Comparison of ENCODE assay signal across 8 cellular contexts in the genomic region with DNA sequence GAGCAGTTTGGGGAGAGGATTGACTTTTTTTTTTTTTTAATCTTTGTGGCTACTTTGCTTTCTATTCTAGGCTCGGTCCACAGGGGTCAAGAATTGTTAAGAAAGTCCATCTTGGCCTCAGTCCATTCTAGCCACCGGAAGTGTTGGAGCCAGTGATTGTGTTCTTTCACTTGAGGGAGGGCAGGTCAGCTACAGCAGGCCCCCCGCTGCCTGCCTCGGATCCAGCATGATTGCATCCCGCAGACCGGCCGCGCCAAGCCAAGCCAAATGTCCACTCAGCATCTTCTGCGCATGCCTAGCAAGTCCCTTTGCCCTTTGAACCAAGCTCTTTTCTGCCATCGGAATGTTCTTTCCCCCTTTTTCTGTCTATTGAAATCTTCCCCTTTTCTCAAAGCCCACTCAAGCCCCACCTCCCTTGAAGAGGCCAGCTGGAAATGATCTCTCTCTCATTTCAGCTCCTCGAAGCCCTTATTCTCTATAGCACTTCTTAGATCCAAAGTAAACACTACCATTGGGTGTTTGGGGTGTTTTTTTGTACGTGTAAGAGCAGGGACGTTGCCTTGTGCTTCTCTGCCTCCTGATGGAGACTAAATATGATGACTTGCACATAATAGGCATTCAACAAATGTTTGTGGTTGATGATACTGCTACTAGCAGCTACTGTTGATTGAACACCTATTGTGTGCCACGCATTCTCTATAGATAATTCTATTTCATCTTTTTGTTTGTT.
DNase-seq lines count a peak whose midpoint lies in the region; TF ChIP-seq lines count a peak whose summit lies in the region.
"Had no signal": no experiment of that assay in that cellular context is flagged by ENCODE, and none has a peak within 500 bp of the region (broad histone marks: within the 10 kb centered on the region; RNA-seq: fewer than 3 reads in every experiment).

No MANE protein-coding gene starts in this region.

- 29 to 56% (median 44%) methylated on average over 11 to 14 of the region's 14 CpGs for WGBS in stomach, 5 donors

- H3K9me3 ChIP-seq in HEK293 (ENCODE audit: control insufficient read depth, insufficient read depth, low read depth, low read length) (no peaks in the 10 kb centered on the region), stomach (no peaks in the 10 kb centered on the region)

- no peak overlapping the region for H3K4me3 ChIP-seq in HEK293 (ENCODE audit: low read depth, low read length)
- no peak overlapping the region for H3K4me3 ChIP-seq in fibroblast of villous mesenchyme (ENCODE audit: low read depth, low read length)
- no peak overlapping the region for H3K4me3 ChIP-seq in stomach

- no peak for TF ChIP-seq CTCF in HEK293 (tag by site-specific recombination; IDR thresholded peaks at IDR 0.05)
- TF ChIP-seq CTCF in fibroblast of villous mesenchyme (IDR thresholded peaks at IDR 0.05; ENCODE audit: insufficient read depth, low read depth, low read length): no peak
- TF ChIP-seq CTCF in stomach (IDR thresholded peaks at IDR 0.05): no peak

- peak; percentile 45 to 76 for DNase-seq in NCI-H524 (lab: John Stamatoyannopoulos, UW)
- peak; percentile 53 for DNase-seq in fibroblast of villous mesenchyme (ENCODE audit: low read depth)
- peak; percentile 65 for DNase-seq in renal cortical epithelial cell (ENCODE audit: low read depth)
- DNase-seq in stomach: no peak
- DNase-seq in SW 1271 (lab: John Stamatoyannopoulos, UW): no peak
- DNase-seq in OCI-M1 (lab: John Stamatoyannopoulos, UW): no peak
- DNase-seq: HCEC 1CT had no signal

- H3K27me3 ChIP-seq in stomach: peaks cover 0 to 5% (median 0%) of the 10 kb centered on the region in 3 donors

- TF ChIP-seq POLR2A in stomach (IDR thresholded peaks at IDR 0.05): no peak

- intact Hi-C loops in stomach (cut with DNase I; ENCODE audit: low total_unique reads): no loop called here

- H3K27ac ChIP-seq in HEK293 (ENCODE audit: extremely low read depth, low read depth, low read length) (no peak overlapping the region), stomach (no peak overlapping the region)

- CTCF ChIA-PET in HEK293 (lab: Yijun Ruan, JAX): interaction anchor here (0.7 kb wide), 2 partner anchors 91 to 566 kb away, joined by 3 read pairs; no protein-coding TSS in a partner anchor

- H3K4me1 ChIP-seq in HEK293 (ENCODE audit: control insufficient read depth, insufficient read depth, low read length): no peaks in the 10 kb centered on the region
- peaks cover 0 to 7% (median 4%) of the 10 kb centered on the region in 4 donors for H3K4me1 ChIP-seq in stomach

- POLR2A ChIA-PET in HEK293 (lab: Yijun Ruan, JAX): no interaction called here

- TF ChIP-seq EP300 in stomach (IDR thresholded peaks at IDR 0.05): no peak

- H3K36me3 ChIP-seq in HEK293 (ENCODE audit: control insufficient read depth in 2 of 2, insufficient read depth in 1 of 2, low read length in 2 of 2) (no peaks in the 10 kb centered on the region), stomach (no peaks in the 10 kb centered on the region)

TF ChIP-seq in HEK293, 187 proteins besides CTCF, POLR2A, EP300 and RAD21:
- no peak for TF ChIP-seq ZNF658 (tag by site-specific recombination; IDR thresholded peaks at IDR 0.05)
- TF ChIP-seq, protein P1, sequence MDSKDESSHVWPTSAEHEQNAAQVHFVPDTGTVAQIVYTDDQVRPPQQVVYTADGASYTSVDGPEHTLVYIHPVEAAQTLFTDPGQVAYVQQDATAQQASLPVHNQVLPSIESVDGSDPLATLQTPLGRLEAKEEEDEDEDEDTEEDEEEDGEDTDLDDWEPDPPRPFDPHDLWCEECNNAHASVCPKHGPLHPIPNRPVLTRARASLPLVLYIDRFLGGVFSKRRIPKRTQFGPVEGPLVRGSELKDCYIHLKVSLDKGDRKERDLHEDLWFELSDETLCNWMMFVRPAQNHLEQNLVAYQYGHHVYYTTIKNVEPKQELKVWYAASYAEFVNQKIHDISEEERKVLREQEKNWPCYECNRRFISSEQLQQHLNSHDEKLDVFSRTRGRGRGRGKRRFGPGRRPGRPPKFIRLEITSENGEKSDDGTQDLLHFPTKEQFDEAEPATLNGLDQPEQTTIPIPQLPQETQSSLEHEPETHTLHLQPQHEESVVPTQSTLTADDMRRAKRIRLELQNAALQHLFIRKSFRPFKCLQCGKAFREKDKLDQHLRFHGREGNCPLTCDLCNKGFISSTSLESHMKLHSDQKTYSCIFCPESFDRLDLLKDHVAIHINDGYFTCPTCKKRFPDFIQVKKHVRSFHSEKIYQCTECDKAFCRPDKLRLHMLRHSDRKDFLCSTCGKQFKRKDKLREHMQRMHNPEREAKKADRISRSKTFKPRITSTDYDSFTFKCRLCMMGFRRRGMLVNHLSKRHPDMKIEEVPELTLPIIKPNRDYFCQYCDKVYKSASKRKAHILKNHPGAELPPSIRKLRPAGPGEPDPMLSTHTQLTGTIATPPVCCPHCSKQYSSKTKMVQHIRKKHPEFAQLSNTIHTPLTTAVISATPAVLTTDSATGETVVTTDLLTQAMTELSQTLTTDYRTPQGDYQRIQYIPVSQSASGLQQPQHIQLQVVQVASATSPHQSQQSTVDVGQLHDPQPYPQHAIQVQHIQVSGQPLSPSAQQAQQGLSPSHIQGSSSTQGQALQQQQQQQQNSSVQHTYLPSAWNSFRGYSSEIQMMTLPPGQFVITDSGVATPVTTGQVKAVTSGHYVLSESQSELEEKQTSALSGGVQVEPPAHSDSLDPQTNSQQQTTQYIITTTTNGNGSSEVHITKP (tag by site-specific recombination; IDR thresholded peaks at IDR 0.05): peak; percentile 48

Comparison
In these comparisons a context has a peak if more than half of its experiments do, and no peak if none do; other contexts are left out.
1. DNase-seq: peak in NCI-H524 (2 of 2), fibroblast of villous mesenchyme (single experiment) and renal cortical epithelial cell (single experiment); none in stomach (single experiment), SW 1271 (0 of 2) and OCI-M1 (single experiment).